Comparison of ENCODE assay signal across 8 cellular contexts in the genomic region with DNA sequence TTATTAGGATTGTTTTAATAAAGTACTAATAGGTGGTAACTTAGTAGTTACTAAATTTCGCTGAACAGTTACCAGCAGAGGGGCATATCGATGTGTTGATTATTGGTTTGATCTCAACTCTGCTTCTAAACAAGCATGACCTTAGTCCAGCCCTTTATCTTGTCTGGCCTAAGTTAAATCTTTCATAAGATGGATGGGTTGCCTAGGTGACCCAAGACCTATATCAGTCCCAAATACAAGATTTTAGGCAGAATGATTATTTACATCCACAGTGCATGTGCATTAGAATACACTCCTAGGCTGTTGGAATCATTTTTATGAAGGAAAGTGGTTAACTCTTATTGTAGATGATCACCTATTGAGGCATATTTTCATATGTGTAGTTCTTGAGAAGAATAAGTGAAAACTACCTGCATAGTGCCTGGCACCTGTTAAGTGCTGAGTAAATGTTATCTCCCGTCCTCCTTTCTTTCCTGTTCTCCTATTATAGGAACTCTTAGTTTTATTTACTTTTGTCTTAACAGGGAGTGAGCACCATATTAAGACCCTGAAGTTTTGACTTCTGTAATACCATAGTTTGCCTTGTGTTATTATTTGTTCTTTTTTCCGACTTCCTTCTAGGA. TPM values are rescaled to one million over a fixed set of nuclear protein-coding genes. Genes with fewer than 3 reads are reported as not detected.
DNase-seq lines count a peak whose midpoint lies in the region; ATAC-seq and TF ChIP-seq lines count a peak whose summit lies in the region.

No MANE protein-coding gene starts in this region.

- peak overlapping the region; percentile 87 for H3K4me2 ChIP-seq in SK-N-SH

- POLR2A ChIA-PET in SK-N-SH (lab: Yijun Ruan, JAX): no interaction called here

- intact Hi-C loops in stomach (cut with DNase I; ENCODE audit: low total_unique reads): no loop called here
- intact Hi-C loops in mucosa of descending colon (cut with DNase I, micrococcal nuclease): no loop called here

- TF ChIP-seq CTCF in SK-N-SH (IDR thresholded peaks at IDR 0.05): no peak
- TF ChIP-seq CTCF in WERI-Rb-1 (IDR thresholded peaks at IDR 0.05; ENCODE audit: low read depth, low read length): no peak
- no peak for TF ChIP-seq CTCF in stomach (IDR thresholded peaks at IDR 0.05)
- no peak for TF ChIP-seq CTCF in mucosa of descending colon (IDR thresholded peaks at IDR 0.05)

- peak overlapping the region; percentile 97 to 99 for H3K4me3 ChIP-seq in SK-N-SH (ENCODE audit: low read depth in 2 of 2, low read length in 1 of 2)
- peak overlapping the region; percentile 91 for H3K4me3 ChIP-seq in WERI-Rb-1 (ENCODE audit: low read depth, low read length)
- peak overlapping the region; percentile 96 for H3K4me3 ChIP-seq in iPS-15b (ENCODE audit: low read depth, low read length)
- peak overlapping the region; percentile 81 to 98 (median 93) for H3K4me3 ChIP-seq in stomach
- H3K4me3 ChIP-seq in mucosa of descending colon: no peak overlapping the region

- 31% methylated on average over 4 of the region's 4 CpGs for WGBS in SK-N-SH (ENCODE audit: low lambda C conversion rate)
- 17 to 24% (median 21%) methylated on average over 4 of the region's 4 CpGs for WGBS in stomach, 5 donors

- H3K9me3 ChIP-seq in SK-N-SH: no peaks in the 10 kb centered on the region
- H3K9me3 ChIP-seq in WERI-Rb-1 (ENCODE audit: severe bottlenecking): no peaks in the 10 kb centered on the region
- H3K9me3 ChIP-seq in iPS-15b (ENCODE audit: control insufficient read depth, insufficient read depth, low read length): no peaks in the 10 kb centered on the region
- no peaks in the 10 kb centered on the region for H3K9me3 ChIP-seq in stomach
- no peaks in the 10 kb centered on the region for H3K9me3 ChIP-seq in mucosa of descending colon

- no peaks in the 10 kb centered on the region for H3K9me2 ChIP-seq in SK-N-SH

- peaks cover 14% of the 10 kb centered on the region; the same call in 1 of the 2 replicates for H4K20me1 ChIP-seq in SK-N-SH (ENCODE audit: insufficient read depth)

- no peak for TF ChIP-seq POLR2A in stomach (IDR thresholded peaks at IDR 0.05)

- DNase-seq in SK-N-SH: no peak
- DNase-seq in WERI-Rb-1: no peak
- DNase-seq in stomach: no peak
- DNase-seq in epidermal melanocyte (ENCODE audit: insufficient read length, low spot score): no peak
- DNase-seq in mucosa of descending colon: no peak
- no peak for DNase-seq in occipital lobe (lab: John Stamatoyannopoulos, UW)

- TF ChIP-seq EP300 in SK-N-SH (IDR thresholded peaks at IDR 0.05; ENCODE audit: borderline replicate concordance in 1 of 2, low read depth in 1 of 2, low read length in 1 of 2) (no peak), stomach (IDR thresholded peaks at IDR 0.05) (no peak)

- H3K79me2 ChIP-seq in SK-N-SH (ENCODE audit: insufficient read depth): peaks cover 60% of the 10 kb centered on the region

- H3K9ac ChIP-seq in SK-N-SH: peak overlapping the region; percentile 93
- peak overlapping the region; percentile 54 for H3K9ac ChIP-seq in iPS-15b (ENCODE audit: low read depth, low read length)

- H3F3A ChIP-seq in SK-N-SH (replicated peaks; ENCODE audit: insufficient read depth): peaks cover 12% of the 10 kb centered on the region

- no peaks in the 10 kb centered on the region for H3K36me3 ChIP-seq in SK-N-SH (replicated peaks in 1 of 2; ENCODE audit: control insufficient read depth in 1 of 2, insufficient read depth in 2 of 2, low read length in 1 of 2)
- peaks cover 12% of the 10 kb centered on the region for H3K36me3 ChIP-seq in WERI-Rb-1
- no peaks in the 10 kb centered on the region for H3K36me3 ChIP-seq in iPS-15b (ENCODE audit: control insufficient read depth, insufficient read depth, low read length)
- no peaks in the 10 kb centered on the region for H3K36me3 ChIP-seq in stomach
- no peaks in the 10 kb centered on the region for H3K36me3 ChIP-seq in mucosa of descending colon (ENCODE audit: low read depth)

- CTCF ChIA-PET in SK-N-SH (lab: Yijun Ruan, JAX): interaction anchor here (1.4 kb wide), 1 partner anchor 16 kb away, joined by 3 read pairs; no protein-coding TSS in a partner anchor

- H3K27me3 ChIP-seq in SK-N-SH (ENCODE audit: insufficient read depth) (no peaks in the 10 kb centered on the region), WERI-Rb-1 (ENCODE audit: insufficient read depth, low read depth, severe bottlenecking) (no peaks in the 10 kb centered on the region), iPS-15b (ENCODE audit: control insufficient read depth, insufficient read depth, low read length) (peaks cover 45% of the 10 kb centered on the region), stomach (no peaks in the 10 kb centered on the region)

- H3K27ac ChIP-seq in SK-N-SH (ENCODE audit: low read depth in 2 of 2, low read length in 1 of 2) (no peak overlapping the region; a peak in 1 of 4 replicates), WERI-Rb-1 (peak overlapping the region; percentile 94), stomach (peak overlapping the region in 1 of 5 donors; percentile 93)

- ATAC-seq in SK-N-SH treated with all-trans-retinoic acid at 6 μM for 48 hours (no peak), mucosa of descending colon (no peak)

- TF ChIP-seq RAD21 in SK-N-SH (IDR thresholded peaks at IDR 0.05; ENCODE audit: low read length): no peak

- H3K4me1 ChIP-seq in SK-N-SH (ENCODE audit: control insufficient read depth in 1 of 2, insufficient read depth in 2 of 2, low read depth in 1 of 2, low read length in 1 of 2): peaks cover 0 to 8% of the 10 kb centered on the region in 2 experiments; a peak in 2 of 4 replicates
- H3K4me1 ChIP-seq in iPS-15b (ENCODE audit: control insufficient read depth, insufficient read depth, low read length): peaks cover 7% of the 10 kb centered on the region
- peaks cover 12 to 46% (median 23%) of the 10 kb centered on the region in 4 donors for H3K4me1 ChIP-seq in stomach
- H3K4me1 ChIP-seq in mucosa of descending colon (ENCODE audit: low read depth): peaks cover 7% of the 10 kb centered on the region

- no peak overlapping the region; the same call in 1 of the 2 replicates for H2AFZ ChIP-seq in SK-N-SH (ENCODE audit: low read depth)

TF ChIP-seq in SK-N-SH, 30 proteins besides CTCF, POLR2A, EP300 and RAD21:
- TF ChIP-seq MXI1 (IDR thresholded peaks at IDR 0.05; ENCODE audit: low read depth, low read length) (no peak), TAF1 (IDR thresholded peaks at IDR 0.05; ENCODE audit: borderline replicate concordance, low read depth, low read length) (0 out of 2 replicates have a peak, but pooled peaks have one; percentile 2), GATA2 (CRISPR knock-in tag; IDR thresholded peaks at IDR 0.05) (no peak), RXRA (IDR thresholded peaks at IDR 0.05; ENCODE audit: borderline replicate concordance, low read depth) (no peak), NFIC (IDR thresholded peaks at IDR 0.05; ENCODE audit: borderline replicate concordance) (no peak), POLR2AphosphoS5 (IDR thresholded peaks at IDR 0.05; ENCODE audit: low read depth, low read length) (no peak), FOXJ3 (CRISPR knock-in tag; IDR thresholded peaks at IDR 0.05) (no peak)
- TF ChIP-seq, protein P1, sequence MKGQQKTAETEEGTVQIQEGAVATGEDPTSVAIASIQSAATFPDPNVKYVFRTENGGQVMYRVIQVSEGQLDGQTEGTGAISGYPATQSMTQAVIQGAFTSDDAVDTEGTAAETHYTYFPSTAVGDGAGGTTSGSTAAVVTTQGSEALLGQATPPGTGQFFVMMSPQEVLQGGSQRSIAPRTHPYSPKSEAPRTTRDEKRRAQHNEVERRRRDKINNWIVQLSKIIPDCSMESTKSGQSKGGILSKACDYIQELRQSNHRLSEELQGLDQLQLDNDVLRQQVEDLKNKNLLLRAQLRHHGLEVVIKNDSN (IDR thresholded peaks at IDR 0.05; ENCODE audit: borderline replicate concordance, low read depth): no peak

TF ChIP-seq in SK-N-SH treated with all-trans-retinoic acid at 6 μM for 48 hours, 23 proteins besides CTCF, POLR2A, EP300 and RAD21:
- TF ChIP-seq BACH2 (CRISPR knock-in tag; IDR thresholded peaks at IDR 0.05; ENCODE audit: borderline replicate concordance) (no peak), ZNF565 (CRISPR knock-in tag; conservative IDR thresholded peaks at IDR 0.05; ENCODE audit: low read depth) (no peak)

RNA-seq across cellular contexts. Expression of a gene that starts 1.1 kb away (rescaled TPM):
- polyA plus RNA-seq in SK-N-SH (2012; rRNA removed): 22.2 and 28.0 TPM in 2 replicates
- polyA plus RNA-seq in SK-N-SH (2012; cell fraction: cytosol; rRNA removed): 25.0 and 26.3 TPM in 2 replicates
- 37.1 and 60.8 TPM in 2 replicates for polyA plus RNA-seq in SK-N-SH (2012; cell fraction: nucleus; rRNA removed)
- 10 to 100 TPM in 4 of 5 donors, 1 to 10 TPM in 1; 3.2 to 45.1 (median 20.4) TPM for total RNA-seq in stomach
- 1 to 10 TPM; 5.6 to 8.9 (median 7.8) TPM for polyA plus RNA-seq in stomach
- total RNA-seq in mucosa of descending colon: 10 to 100 TPM in 1 of 3 donors, 1 to 10 TPM in 2; 5.4 to 11.8 (median 6.1) TPM
- 88.1 TPM for total RNA-seq in occipital lobe
